Comparison of ENCODE assay signal across 25 cellular contexts in the genomic region with DNA sequence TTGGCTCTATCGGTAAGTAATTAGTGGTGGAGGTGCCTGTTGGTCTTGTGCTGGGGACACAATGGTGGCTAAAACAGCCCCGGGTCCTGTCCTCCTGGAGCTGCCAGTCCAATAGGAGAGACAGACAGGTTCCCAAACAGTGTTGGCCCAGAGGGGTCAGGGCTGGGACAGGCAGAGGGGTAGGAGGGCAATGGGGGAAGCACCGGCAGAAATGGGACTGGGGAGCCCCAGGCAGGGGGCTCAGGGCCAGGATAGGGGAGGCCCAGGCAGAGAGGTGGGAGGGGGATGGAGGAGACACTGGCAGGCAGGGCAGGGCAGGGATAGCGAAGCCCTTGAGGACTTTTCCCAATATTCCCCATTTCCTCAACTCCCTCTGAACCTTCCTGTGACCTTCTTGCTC.
"Had no signal": no experiment of that assay in that cellular context is flagged by ENCODE, and none has a peak within 500 bp of the region (broad histone marks: within the 10 kb centered on the region; RNA-seq: fewer than 3 reads in every experiment).

No MANE protein-coding gene starts in this region.

- H2AFZ ChIP-seq: hepatocyte had no signal

- H3K27me3 Mint-ChIP-seq: stimulated activated naive CD8-positive, alpha-beta T cell treated with anti-CD3 and anti-CD28 coated beads, Interleukin-15, Interleukin-2, amounts not matched to agents 100 ng/mL and 50 ng/mL, for 24 hours had no signal

- DNase-seq: islet precursor cell; left ventricle myocardium inferior; mesendoderm; naive B cell; natural killer cell; pancreas; retina; right cardiac atrium; stimulated activated CD4-positive, alpha-beta T cell treated with anti-CD3 and anti-CD28 coated beads, Interleukin-12 subunit alpha, Interleukin-12 subunit beta, amount 100 ng/mL, for 4 hours; stimulated activated CD4-positive, alpha-beta T cell treated with anti-CD3 and anti-CD28 coated beads, Interleukin-15, amount 100 ng/mL, for 24 hours; stimulated activated CD4-positive, alpha-beta T cell treated with anti-CD3 and anti-CD28 coated beads, Interleukin-2, amount 100 ng/mL, for 24 hours; stimulated activated CD4-positive, alpha-beta T cell treated with anti-CD3 and anti-CD28 coated beads, Interleukin-4, amount 100 ng/mL, for 1 hour; stimulated activated naive CD4-positive, alpha-beta T cell; tibial artery; upper lobe of right lung had no signal

- H3K4me3 Mint-ChIP-seq: mesothelial cell of epicardium; stimulated activated effector memory CD8-positive, alpha-beta T cell treated with anti-CD3 and anti-CD28 coated beads, Interleukin-12 subunit alpha, Interleukin-12 subunit beta, amount 100 ng/mL, for 72 hours; stimulated activated naive CD8-positive, alpha-beta T cell treated with anti-CD3 and anti-CD28 coated beads, Interleukin-15, Interleukin-2, amounts not matched to agents 100 ng/mL and 50 ng/mL, for 24 hours had no signal

- H3K4me2 ChIP-seq: hepatocyte had no signal

- H3K27me3 ChIP-seq: hepatocyte, pancreas, suprapubic skin, tibial artery, upper lobe of right lung had no signal

- H3K27ac Mint-ChIP-seq: mesothelial cell of epicardium; stimulated activated naive CD8-positive, alpha-beta T cell treated with anti-CD3 and anti-CD28 coated beads, Interleukin-15, Interleukin-2, amounts not matched to agents 100 ng/mL and 50 ng/mL, for 24 hours had no signal

- H3K9me3 Mint-ChIP-seq: mesothelial cell of epicardium; naive B cell; natural killer cell; stimulated activated effector memory CD8-positive, alpha-beta T cell treated with anti-CD3 and anti-CD28 coated beads, Interleukin-12 subunit alpha, Interleukin-12 subunit beta, amount 100 ng/mL, for 72 hours; stimulated activated naive CD8-positive, alpha-beta T cell treated with anti-CD3 and anti-CD28 coated beads, Interleukin-15, Interleukin-2, amounts not matched to agents 100 ng/mL and 50 ng/mL, for 24 hours had no signal

- H3K9me3 ChIP-seq: left ventricle myocardium inferior, pancreas, prostate gland, suprapubic skin, thoracic aorta, tibial artery, upper lobe of right lung had no signal

- ATAC-seq: natural killer cell; pancreas; right cardiac atrium; sciatic nerve; stimulated activated effector memory CD8-positive, alpha-beta T cell treated with anti-CD3 and anti-CD28 coated beads, Interleukin-12 subunit alpha, Interleukin-12 subunit beta, amount 100 ng/mL, for 72 hours; upper lobe of right lung had no signal

- H3K36me3 ChIP-seq: left ventricle myocardium inferior, pancreas, prostate gland, suprapubic skin, thoracic aorta, tibial artery, upper lobe of right lung had no signal

- H3K4me3 ChIP-seq: hepatocyte, left ventricle myocardium inferior, lung, pancreas, prostate gland, skin epidermis, suprapubic skin, thoracic aorta, tibial artery, upper lobe of right lung had no signal

- H3K36me3 Mint-ChIP-seq: mesothelial cell of epicardium, naive B cell, natural killer cell had no signal

- H3K27ac ChIP-seq: left ventricle myocardium inferior, pancreas, prostate gland, skin epidermis, suprapubic skin, thoracic aorta, tibial artery, upper lobe of right lung had no signal
